ENCODE assay signal across 1 cellular context in genomic region chr1:40944841-40945430, GRCh38.
A peak's percentile ranks its signal among the peaks of the same experiment; 100 is the strongest.
TF ChIP-seq lines count a peak whose summit lies in the region.

No MANE protein-coding gene starts in this region.

TF ChIP-seq in HepG2, 621 proteins besides CTCF, POLR2A, EP300 and RAD21 (continued from another document and continues in another):
- TF ChIP-seq ZNF318 (CRISPR knock-in tag; IDR thresholded peaks at IDR 0.05), result no peak
- TF ChIP-seq ZHX2 (IDR thresholded peaks at IDR 0.05; ENCODE audit: low read depth), result no peak
- TF ChIP-seq ZHX2 (CRISPR knock-in tag; IDR thresholded peaks at IDR 0.05; ENCODE audit: borderline replicate concordance), result no peak
- no peak for TF ChIP-seq ZEB1 (IDR thresholded peaks at IDR 0.05; ENCODE audit: insufficient replicate concordance, low read depth)
- TF ChIP-seq ATF7-NPFF (CRISPR knock-in tag; IDR thresholded peaks at IDR 0.05; ENCODE audit: low read depth), result no peak
- peak; percentile 64 for TF ChIP-seq HDAC2 (CRISPR knock-in tag; IDR thresholded peaks at IDR 0.05)
- no peak for TF ChIP-seq KDM5B (CRISPR knock-in tag; IDR thresholded peaks at IDR 0.05; ENCODE audit: borderline replicate concordance)
- no peak for TF ChIP-seq DR1 (CRISPR knock-in tag; IDR thresholded peaks at IDR 0.05)
- no peak for TF ChIP-seq ZZZ3 (CRISPR knock-in tag; IDR thresholded peaks at IDR 0.05; ENCODE audit: borderline replicate concordance)
- no peak for TF ChIP-seq ZBTB14 (CRISPR knock-in tag; IDR thresholded peaks at IDR 0.05)
- no peak for TF ChIP-seq FOXO4 (CRISPR knock-in tag; conservative IDR thresholded peaks at IDR 0.05)
- no peak for TF ChIP-seq EED (CRISPR knock-in tag; IDR thresholded peaks at IDR 0.05)
- no peak for TF ChIP-seq CEBPB (IDR thresholded peaks at IDR 0.05; ENCODE audit: borderline replicate concordance, low read depth, low read length)
- peak; percentile 77 for TF ChIP-seq SKIL (CRISPR knock-in tag; IDR thresholded peaks at IDR 0.05; ENCODE audit: borderline replicate concordance)
- TF ChIP-seq GATAD1 (CRISPR knock-in tag; IDR thresholded peaks at IDR 0.05), result no peak
- no peak for TF ChIP-seq HOMEZ (CRISPR knock-in tag; IDR thresholded peaks at IDR 0.05; ENCODE audit: low read depth)
- TF ChIP-seq IKZF1 (IDR thresholded peaks at IDR 0.05), result no peak
- 0 out of 2 replicates have a peak, but pooled peaks have one; percentile 34 for TF ChIP-seq ZNF136 (CRISPR knock-in tag; IDR thresholded peaks at IDR 0.05; ENCODE audit: low read depth)
- TF ChIP-seq TSC22D2 (CRISPR knock-in tag; IDR thresholded peaks at IDR 0.05; ENCODE audit: borderline replicate concordance), result no peak
- no peak for TF ChIP-seq NAIF1 (CRISPR knock-in tag; IDR thresholded peaks at IDR 0.05; ENCODE audit: borderline replicate concordance)
- TF ChIP-seq ZNF432 (CRISPR knock-in tag; IDR thresholded peaks at IDR 0.05; ENCODE audit: borderline replicate concordance), result no peak
- TF ChIP-seq ZNF292 (CRISPR knock-in tag; IDR thresholded peaks at IDR 0.05; ENCODE audit: borderline replicate concordance, low read depth), result no peak
- TF ChIP-seq ZNF772 (CRISPR knock-in tag; IDR thresholded peaks at IDR 0.05), result no peak
- TF ChIP-seq ZNF691 (CRISPR knock-in tag; IDR thresholded peaks at IDR 0.05; ENCODE audit: borderline replicate concordance, low read depth), result no peak
- TF ChIP-seq NCOA1 (CRISPR knock-in tag; IDR thresholded peaks at IDR 0.05), result no peak
- no peak for TF ChIP-seq ZBTB2 (CRISPR knock-in tag; IDR thresholded peaks at IDR 0.05; ENCODE audit: low read depth)
- TF ChIP-seq ZNF138 (CRISPR knock-in tag; IDR thresholded peaks at IDR 0.05; ENCODE audit: low read depth), result no peak
- TF ChIP-seq PHF20 (CRISPR knock-in tag; IDR thresholded peaks at IDR 0.05), result no peak
- no peak for TF ChIP-seq HNF4G (IDR thresholded peaks at IDR 0.05; ENCODE audit: borderline replicate concordance, low read depth, low read length)
- no peak for TF ChIP-seq HNF4G (CRISPR knock-in tag; IDR thresholded peaks at IDR 0.05; ENCODE audit: borderline replicate concordance, low read depth)
- TF ChIP-seq ZNF234 (CRISPR knock-in tag; conservative IDR thresholded peaks at IDR 0.05), result no peak
- no peak for TF ChIP-seq ZBTB1 (CRISPR knock-in tag; IDR thresholded peaks at IDR 0.05; ENCODE audit: borderline replicate concordance)
- no peak for TF ChIP-seq ZNF207 (IDR thresholded peaks at IDR 0.05; ENCODE audit: borderline replicate concordance)
